In genomic region chr2:44955593-44956449, GRCh38 we compare ENCODE assay signal across 1 cellular context.
TF ChIP-seq lines count a peak whose summit lies in the region.

No MANE protein-coding gene starts in this region.

TF ChIP-seq in A549, 52 proteins besides CTCF, POLR2A, EP300 and RAD21 (continued from another document):
- TF ChIP-seq MAX (IDR thresholded peaks at IDR 0.05) (peak; percentile 98), ELK1 (IDR thresholded peaks at IDR 0.05; ENCODE audit: low read depth, low read length) (no peak), PBX3 (IDR thresholded peaks at IDR 0.05) (no peak), ZNF302 (CRISPR knock-in tag; IDR thresholded peaks at IDR 0.05) (no peak), HOXB5 (CRISPR knock-in tag; IDR thresholded peaks at IDR 0.05) (no peak), HDAC2 (IDR thresholded peaks at IDR 0.05) (peak; percentile 81; the same call in 1 of the 2 replicates), FOSB (CRISPR knock-in tag; IDR thresholded peaks at IDR 0.05) (no peak), CBX8 (IDR thresholded peaks at IDR 0.05) (no peak)
TF ChIP-seq in A549: peak in this region for 4.
